ENCODE assay signal across 24 cellular contexts in the genomic region with DNA sequence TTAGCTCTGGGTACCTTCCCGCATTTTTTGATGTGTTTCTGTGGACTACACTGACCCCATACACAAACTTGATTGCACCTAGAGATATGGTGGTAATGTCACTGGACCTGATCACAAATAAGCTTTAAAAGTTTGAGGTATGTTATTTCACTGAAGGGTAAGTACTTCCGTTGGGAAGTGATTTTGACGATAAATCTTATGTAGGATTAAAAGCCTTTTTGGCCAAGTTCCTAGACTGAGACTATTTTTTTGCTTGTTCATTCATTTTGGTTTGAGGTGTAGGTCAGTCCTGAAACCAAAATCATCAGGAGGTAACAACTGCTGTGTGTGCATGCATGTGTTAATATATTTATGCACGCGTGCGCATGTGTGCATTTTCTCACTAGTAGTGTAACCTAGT.
"Had no signal": no experiment of that assay in that cellular context is flagged by ENCODE, and none has a peak within 500 bp of the region (broad histone marks: within the 10 kb centered on the region; RNA-seq: fewer than 3 reads in every experiment).

No MANE protein-coding gene starts in this region.

- H3K4me3 ChIP-seq: colonic mucosa, esophagus squamous epithelium, gastrocnemius medialis, heart right ventricle, left lung, lower lobe of right lung, mucosa of descending colon had no signal

- H3K27me3 Mint-ChIP-seq: dendritic cell treated with granulocyte-macrophage colony-stimulating factor and Interleukin-4, amounts not matched to agents 40 ng/mL and 50 ng/mL, for 4 days; effector memory CD8-positive, alpha-beta T cell; naive B cell had no signal

- H3K9me3 ChIP-seq: colonic mucosa, esophagus squamous epithelium, gastrocnemius medialis, heart right ventricle, lower lobe of right lung, mucosa of descending colon had no signal

- H3K36me3 Mint-ChIP-seq: mesothelial cell of epicardium, naive B cell had no signal

- H3K36me3 ChIP-seq: colonic mucosa, esophagus squamous epithelium, gastrocnemius medialis, heart right ventricle, left lung, lower lobe of right lung had no signal

- H3K4me1 Mint-ChIP-seq: naive B cell had no signal

- H3K27me3 ChIP-seq: colonic mucosa, esophagus squamous epithelium, gastrocnemius medialis, left lung had no signal

- H3K4me1 ChIP-seq: colonic mucosa, gastrocnemius medialis, left lung had no signal

- H3K27ac ChIP-seq: colonic mucosa, epithelial cell of prostate, esophagus squamous epithelium, gastrocnemius medialis, heart right ventricle, left lung, lower lobe of right lung had no signal

- H3K9me3 Mint-ChIP-seq: dendritic cell treated with granulocyte-macrophage colony-stimulating factor and Interleukin-4, amounts not matched to agents 40 ng/mL and 50 ng/mL, for 4 days had no signal

- DNase-seq: colonic mucosa; cortex of kidney; effector CD8-positive, alpha-beta T cell; effector memory CD8-positive, alpha-beta T cell; endodermal cell; erythroblast; esophagus squamous epithelium; foreskin fibroblast; foreskin melanocyte; gastrocnemius medialis; glutamatergic neuron; head of caudate nucleus; heart right ventricle; hippocampal formation; left cardiac atrium; left lung; left ventricle myocardium superior; lower lobe of right lung; mesenchymal stem cell; mucosa of descending colon; naive B cell had no signal

- H3K27ac Mint-ChIP-seq: dendritic cell treated with granulocyte-macrophage colony-stimulating factor and Interleukin-4, amounts not matched to agents 40 ng/mL and 50 ng/mL, for 4 days; effector memory CD8-positive, alpha-beta T cell; endodermal cell; mesothelial cell of epicardium; naive B cell had no signal

- H3K4me3 Mint-ChIP-seq: dendritic cell treated with granulocyte-macrophage colony-stimulating factor and Interleukin-4, amounts not matched to agents 40 ng/mL and 50 ng/mL, for 4 days; effector memory CD8-positive, alpha-beta T cell; endodermal cell; mesothelial cell of epicardium; naive B cell had no signal
